14 cellular contexts compared by ENCODE assay signal in the genomic region with DNA sequence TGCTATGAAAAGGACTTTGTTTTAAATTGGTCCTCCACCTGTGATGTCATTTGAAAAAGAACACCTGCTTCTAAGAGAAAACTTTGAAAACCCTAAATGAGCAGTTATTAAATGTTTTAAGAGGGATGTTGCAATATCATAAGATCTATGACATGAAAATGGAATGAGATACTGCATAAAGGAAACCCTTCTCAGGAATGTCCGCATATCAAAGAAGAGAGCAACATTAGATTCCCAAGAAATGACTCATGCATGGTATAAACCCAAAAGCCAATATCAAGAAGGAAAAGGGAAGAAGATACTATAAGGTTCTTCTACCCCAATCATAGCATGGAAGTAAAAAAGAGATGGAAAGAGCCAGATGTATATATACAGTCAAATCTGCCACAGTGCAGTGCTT.
"Had no signal": no experiment of that assay in that cellular context is flagged by ENCODE, and none has a peak within 500 bp of the region (broad histone marks: within the 10 kb centered on the region; RNA-seq: fewer than 3 reads in every experiment).

No MANE protein-coding gene starts in this region.

- H3K27ac Mint-ChIP-seq: activated T-helper 17 cell treated with anti-CD3 and anti-CD28 coated beads, Interleukin-2, amount 50 U/mL, for 72 hours; stimulated activated effector memory CD8-positive, alpha-beta T cell treated with anti-CD3 and anti-CD28 coated beads, Interleukin-12 subunit alpha, Interleukin-12 subunit beta, amount 100 ng/mL, for 72 hours had no signal

- FAIRE-seq: kidney had no signal

- ATAC-seq: activated CD4-positive, CD25-positive, alpha-beta regulatory T cell treated with anti-CD3 and anti-CD28 coated beads, Interleukin-2, amount 50 U/mL, for 24 hours; activated T-helper 17 cell treated with anti-CD3 and anti-CD28 coated beads, Interleukin-2, amount 50 U/mL, for 72 hours; gastroesophageal sphincter; naive thymus-derived CD8-positive, alpha-beta T cell; stimulated activated effector memory CD8-positive, alpha-beta T cell treated with anti-CD3 and anti-CD28 coated beads, Interleukin-12 subunit alpha, Interleukin-12 subunit beta, amount 100 ng/mL, for 72 hours had no signal

- H3K27me3 Mint-ChIP-seq: activated T-helper 17 cell treated with anti-CD3 and anti-CD28 coated beads, Interleukin-2, amount 50 U/mL, for 72 hours; naive thymus-derived CD8-positive, alpha-beta T cell had no signal

- H3K9me3 Mint-ChIP-seq: activated T-helper 17 cell treated with anti-CD3 and anti-CD28 coated beads, Interleukin-2, amount 50 U/mL, for 72 hours had no signal

- DNase-seq: activated CD4-positive, alpha-beta T cell treated with anti-CD3 and anti-CD28 coated beads, Interleukin-2, amount 50 U/mL, for 4 hours; activated naive CD4-positive, alpha-beta T cell treated with Interleukin-2 at 50 U/mL for 16 hours; activated T-cell treated with anti-CD3 and anti-CD28 coated beads for 4 hours; aorta; caudate nucleus; colonic mucosa; kidney; left ventricle myocardium inferior; naive thymus-derived CD8-positive, alpha-beta T cell; thyroid gland had no signal

- H3K4me3 Mint-ChIP-seq: activated T-helper 17 cell treated with anti-CD3 and anti-CD28 coated beads, Interleukin-2, amount 50 U/mL, for 72 hours; naive thymus-derived CD8-positive, alpha-beta T cell; stimulated activated effector memory CD8-positive, alpha-beta T cell treated with anti-CD3 and anti-CD28 coated beads, Interleukin-12 subunit alpha, Interleukin-12 subunit beta, amount 100 ng/mL, for 72 hours had no signal

- H3K4me3 ChIP-seq: colonic mucosa, gastroesophageal sphincter, left ventricle myocardium inferior, thyroid gland had no signal

- H3K36me3 Mint-ChIP-seq: stimulated activated effector memory CD8-positive, alpha-beta T cell treated with anti-CD3 and anti-CD28 coated beads, Interleukin-12 subunit alpha, Interleukin-12 subunit beta, amount 100 ng/mL, for 72 hours had no signal
